Comparison of ENCODE assay signal across 8 cellular contexts in genomic region chr9:128361296-128361980, GRCh38. TPM values are rescaled to one million over a fixed set of nuclear protein-coding genes. Genes with fewer than 3 reads are reported as not detected.
DNase-seq lines count a peak whose midpoint lies in the region; ATAC-seq, FAIRE-seq and TF ChIP-seq lines count a peak whose summit lies in the region.

No MANE protein-coding gene starts in this region.

- H3K4me3 ChIP-seq in ACC112 (ENCODE audit: low read depth, low read length) (peak overlapping the region; percentile 71), breast epithelium (peak overlapping the region; percentile 33 to 64 (median 48)), muscle layer of duodenum (ENCODE audit: low read depth in 1 of 2, low read length in 2 of 2) (peak overlapping the region; percentile 55 to 74)

- no peaks in the 10 kb centered on the region for H3K27me3 ChIP-seq in ACC112 (ENCODE audit: insufficient read depth, low read length)
- no peaks in the 10 kb centered on the region for H3K27me3 ChIP-seq in breast epithelium
- H3K27me3 ChIP-seq in muscle layer of duodenum (ENCODE audit: low read depth, low read length) = no peaks in the 10 kb centered on the region

- peak overlapping the region; percentile 49 for H2AFZ ChIP-seq in ACC112 (ENCODE audit: low read length, unreplicated experiment)

- TF ChIP-seq POLR2A in breast epithelium (IDR thresholded peaks at IDR 0.05) = no peak
- no peak for TF ChIP-seq POLR2A in GM12891 (IDR thresholded peaks at IDR 0.05; ENCODE audit: low read depth, low read length)

- H3K4me1 ChIP-seq in ACC112 (ENCODE audit: control insufficient read depth, insufficient read depth, low read length, unreplicated experiment) = peaks cover 13% of the 10 kb centered on the region
- H3K4me1 ChIP-seq in breast epithelium = peaks cover 0 to 6% of the 10 kb centered on the region in 2 donors
- peaks cover 4 to 19% of the 10 kb centered on the region in 2 donors for H3K4me1 ChIP-seq in muscle layer of duodenum (ENCODE audit: control insufficient read depth in 1 of 2, insufficient read depth in 2 of 2, low read length in 2 of 2)

- H3K36me3 ChIP-seq in ACC112 (ENCODE audit: insufficient read depth, low read length) (no peaks in the 10 kb centered on the region), breast epithelium (no peaks in the 10 kb centered on the region), muscle layer of duodenum (ENCODE audit: control insufficient read depth in 1 of 2, insufficient read depth in 2 of 2, low read length in 2 of 2) (peaks cover 0 to 7% of the 10 kb centered on the region in 2 donors)

- no peaks in the 10 kb centered on the region for H3K9me3 ChIP-seq in breast epithelium
- no peaks in the 10 kb centered on the region for H3K9me3 ChIP-seq in muscle layer of duodenum (ENCODE audit: control insufficient read depth in 1 of 2, low read length in 2 of 2)

- intact Hi-C loops in breast epithelium (cut with DNase I; ENCODE audit: low total_unique reads) = no loop called here

- DNase-seq in breast epithelium (ENCODE audit: low spot score in 2 of 2) (no peak), NK-92 (lab: John Stamatoyannopoulos, UW; ENCODE audit: unreplicated experiment) (no peak), NCI-H2227 treated with DMSO at 0.1 percent for 48 hours (lab: John Stamatoyannopoulos, UW) (no peak), GM12891 (ENCODE audit: insufficient read length, low spot score) (no peak)
- no peak for DNase-seq in effector CD8-positive, alpha-beta T cell (lab: John Stamatoyannopoulos, UW)

- ATAC-seq in HG03378 (IDR thresholded peaks at IDR 0.05; ENCODE audit: unreplicated experiment) = peak; percentile 9

- FAIRE-seq in GM12891 (lab: Jason Lieb, UNC) = no peak

- H3K79me2 ChIP-seq in ACC112 (ENCODE audit: control insufficient read depth, insufficient read depth, low read length, unreplicated experiment) = no peaks in the 10 kb centered on the region

- H3K27ac ChIP-seq in ACC112 (ENCODE audit: low read depth, low read length) (no peak overlapping the region), breast epithelium (peak overlapping the region; percentile 42 to 60), muscle layer of duodenum (ENCODE audit: low read length) (no peak overlapping the region)

- no peak for TF ChIP-seq CTCF in breast epithelium (IDR thresholded peaks at IDR 0.05)

TF ChIP-seq in GM12891, 5 proteins besides CTCF, POLR2A, EP300 and RAD21:
- TF ChIP-seq POU2F2 (IDR thresholded peaks at IDR 0.05; ENCODE audit: low read depth, low read length) (no peak), PAX5 (IDR thresholded peaks at IDR 0.05; ENCODE audit: insufficient read depth, low read length, severe bottlenecking) (no peak), SPI1 (IDR thresholded peaks at IDR 0.05; ENCODE audit: low read depth, low read length) (no peak), TAF1 (IDR thresholded peaks at IDR 0.05; ENCODE audit: low read depth, low read length) (no peak), POLR2AphosphoS5 (IDR thresholded peaks at IDR 0.05; ENCODE audit: low read depth, low read length) (no peak)
TF ChIP-seq in GM12891: peak in this region for 0.

RNA-seq across cellular contexts. Expression of gene URM1, which starts 9.7 kb away (rescaled TPM):
- total RNA-seq in breast epithelium = 10 to 100 TPM; 21.3 to 24.1 (median 23.8) TPM
- 46.8 TPM for polyA plus RNA-seq in GM12891 (2012; ENCODE audit: low read depth, missing spikeins)

RNA-seq across cellular contexts. Expression of gene SLC27A4, which starts 21.1 kb away (rescaled TPM):
- 10 to 100 TPM; 11.3 to 18.7 (median 15.8) TPM for total RNA-seq in breast epithelium
- 4.8 TPM for polyA plus RNA-seq in GM12891 (2012; ENCODE audit: low read depth, missing spikeins)

RNA-seq across cellular contexts. Expression of gene COQ4, which starts 38.8 kb away (rescaled TPM):
- total RNA-seq in breast epithelium = 10 to 100 TPM; 30.2 to 59.7 (median 46.2) TPM
- polyA plus RNA-seq in GM12891 (2012; ENCODE audit: low read depth, missing spikeins) = 31.6 TPM

RNA-seq across cellular contexts. Expression of gene TRUB2, which starts 39.2 kb away (rescaled TPM):
- total RNA-seq in breast epithelium = 10 to 100 TPM; 11.8 to 19.8 (median 18.0) TPM
- polyA plus RNA-seq in GM12891 (2012; ENCODE audit: low read depth, missing spikeins) = 18.9 TPM

RNA-seq across cellular contexts. Expression of gene CERCAM, which starts 59.2 kb away (rescaled TPM):
- total RNA-seq in breast epithelium = 10 to 100 TPM; 19.8 to 47.5 (median 30.5) TPM
- polyA plus RNA-seq in GM12891 (2012; ENCODE audit: low read depth, missing spikeins) = 3.7 TPM

Comparison
In these comparisons a context has a peak if more than half of its experiments do, and no peak if none do; other contexts are left out.
1. H3K27ac ChIP-seq: peak in breast epithelium (2 of 2); none in ACC112 (single experiment) and muscle layer of duodenum (single experiment).
2. Peak in every context shown above with its lines, with median percentiles within 50 percentile points of each other: H3K4me3 ChIP-seq.